1 cellular context compared by ENCODE assay signal in genomic region chr3:63950698-63951097, GRCh38.
TF ChIP-seq lines count a peak whose summit lies in the region.

No MANE protein-coding gene starts in this region.

TF ChIP-seq in SK-N-SH, 30 proteins besides CTCF, POLR2A, EP300 and RAD21:
- 0 out of 2 replicates have a peak, but pooled peaks have one; percentile 8 for TF ChIP-seq PBX3 (IDR thresholded peaks at IDR 0.05)
- TF ChIP-seq, protein P1, sequence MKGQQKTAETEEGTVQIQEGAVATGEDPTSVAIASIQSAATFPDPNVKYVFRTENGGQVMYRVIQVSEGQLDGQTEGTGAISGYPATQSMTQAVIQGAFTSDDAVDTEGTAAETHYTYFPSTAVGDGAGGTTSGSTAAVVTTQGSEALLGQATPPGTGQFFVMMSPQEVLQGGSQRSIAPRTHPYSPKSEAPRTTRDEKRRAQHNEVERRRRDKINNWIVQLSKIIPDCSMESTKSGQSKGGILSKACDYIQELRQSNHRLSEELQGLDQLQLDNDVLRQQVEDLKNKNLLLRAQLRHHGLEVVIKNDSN (IDR thresholded peaks at IDR 0.05; ENCODE audit: borderline replicate concordance, low read depth) = no peak
- TF ChIP-seq MXI1 (IDR thresholded peaks at IDR 0.05; ENCODE audit: low read depth, low read length) = no peak
- no peak for TF ChIP-seq TAF1 (IDR thresholded peaks at IDR 0.05; ENCODE audit: borderline replicate concordance, low read depth, low read length)
- TF ChIP-seq RXRA (IDR thresholded peaks at IDR 0.05; ENCODE audit: borderline replicate concordance, low read depth) = no peak
- no peak for TF ChIP-seq SMC3 (IDR thresholded peaks at IDR 0.05; ENCODE audit: low read depth, low read length)
